In genomic region chr2:156400704-156401678, GRCh38 we compare ENCODE assay signal across 1 cellular context.
TF ChIP-seq lines count a peak whose summit lies in the region.

No MANE protein-coding gene starts in this region.

TF ChIP-seq in GM12878, 131 proteins besides CTCF, POLR2A, EP300 and RAD21 (continued from another document and continues in another):
- peak; percentile 51; the same call in 1 of the 2 replicates for TF ChIP-seq FOXM1 (IDR thresholded peaks at IDR 0.05; ENCODE audit: low read depth, low read length)
- no peak for TF ChIP-seq ZBED1 (IDR thresholded peaks at IDR 0.05; ENCODE audit: borderline replicate concordance)
- no peak for TF ChIP-seq IKZF1 (conservative IDR thresholded peaks at IDR 0.05)
- peak; percentile 38; the same call in 1 of the 2 replicates for TF ChIP-seq TAF1 (IDR thresholded peaks at IDR 0.05; ENCODE audit: borderline replicate concordance, low read depth, low read length)
- no peak for TF ChIP-seq EZH2 (IDR thresholded peaks at IDR 0.05; ENCODE audit: borderline replicate concordance, control insufficient read depth, low read depth, low read length)
- no peak for TF ChIP-seq BHLHE40 (IDR thresholded peaks at IDR 0.05; ENCODE audit: borderline replicate concordance in 1 of 2, low read depth in 2 of 2, low read length in 1 of 2)
- no peak for TF ChIP-seq SMAD5 (IDR thresholded peaks at IDR 0.05; ENCODE audit: low read depth)
- TF ChIP-seq CHD4 (IDR thresholded peaks at IDR 0.05) = no peak
- no peak for TF ChIP-seq HDGF (IDR thresholded peaks at IDR 0.05)
- no peak for TF ChIP-seq SPI1 (IDR thresholded peaks at IDR 0.05; ENCODE audit: borderline replicate concordance, insufficient read depth, low read depth, low read length)
- TF ChIP-seq NR2C1 (IDR thresholded peaks at IDR 0.05) = no peak
- TF ChIP-seq NFYA (IDR thresholded peaks at IDR 0.05; ENCODE audit: borderline replicate concordance, low read depth, low read length) = no peak
- TF ChIP-seq REST (IDR thresholded peaks at IDR 0.05; ENCODE audit: low read depth, low read length) = 0 out of 2 replicates have a peak, but pooled peaks have one; percentile 21
- TF ChIP-seq BCL3 (IDR thresholded peaks at IDR 0.05; ENCODE audit: borderline replicate concordance, insufficient read depth, low read depth, low read length, poor library complexity, severe bottlenecking) = no peak
- no peak for TF ChIP-seq E2F4 (IDR thresholded peaks at IDR 0.05; ENCODE audit: low read depth, low read length)
- no peak for TF ChIP-seq EGR1 (IDR thresholded peaks at IDR 0.05; ENCODE audit: borderline replicate concordance in 1 of 2, low read depth in 2 of 2, low read length in 2 of 2)
- no peak for TF ChIP-seq SUPT20H (IDR thresholded peaks at IDR 0.05; ENCODE audit: borderline replicate concordance, control insufficient read depth, low read depth, low read length)
- TF ChIP-seq JUND (IDR thresholded peaks at IDR 0.05; ENCODE audit: low read depth, low read length) = no peak
- TF ChIP-seq IRF5 (IDR thresholded peaks at IDR 0.05; ENCODE audit: borderline replicate concordance) = no peak
- no peak for TF ChIP-seq BRCA1 (IDR thresholded peaks at IDR 0.05; ENCODE audit: low read depth, low read length)
- peak; percentile 95; the same call in 1 of the 2 replicates for TF ChIP-seq SMARCA5 (IDR thresholded peaks at IDR 0.05)
- TF ChIP-seq USF2 (IDR thresholded peaks at IDR 0.05; ENCODE audit: borderline replicate concordance, low read depth, low read length) = no peak
- TF ChIP-seq ATF3 (IDR thresholded peaks at IDR 0.05; ENCODE audit: borderline replicate concordance, extremely low read depth, low read depth, low read length) = no peak
- peak; percentile 60; the same call in 1 of the 2 replicates for TF ChIP-seq NFIC (IDR thresholded peaks at IDR 0.05; ENCODE audit: low read depth, low read length)
- TF ChIP-seq BCLAF1 (IDR thresholded peaks at IDR 0.05) = no peak
- TF ChIP-seq CBFB (IDR thresholded peaks at IDR 0.05; ENCODE audit: low read depth) = peak; percentile 60; the same call in 1 of the 2 replicates
- peak; percentile 50; the same call in 1 of the 2 replicates for TF ChIP-seq ZNF384 (IDR thresholded peaks at IDR 0.05; ENCODE audit: borderline replicate concordance, low read depth, low read length)
- TF ChIP-seq DPF2 (IDR thresholded peaks at IDR 0.05) = no peak
- no peak for TF ChIP-seq SRF (IDR thresholded peaks at IDR 0.05; ENCODE audit: low read depth in 2 of 2, low read length in 2 of 2)
- TF ChIP-seq ATF7 (IDR thresholded peaks at IDR 0.05; ENCODE audit: low read depth) = peak; percentile 59; the same call in 1 of the 2 replicates
- TF ChIP-seq RELA (IDR thresholded peaks at IDR 0.05; ENCODE audit: borderline replicate concordance, partially characterized antibody) = no peak
- TF ChIP-seq TCF7 (IDR thresholded peaks at IDR 0.05; ENCODE audit: borderline replicate concordance) = no peak
- no peak for TF ChIP-seq IRF4 (IDR thresholded peaks at IDR 0.05; ENCODE audit: low read depth, low read length)
- no peak for TF ChIP-seq YBX1 (IDR thresholded peaks at IDR 0.05)
- 0 out of 2 replicates have a peak, but pooled peaks have one; percentile 54 for TF ChIP-seq CHD1 (IDR thresholded peaks at IDR 0.05; ENCODE audit: low read depth, low read length)
- TF ChIP-seq RCOR1 (conservative IDR thresholded peaks at IDR 0.05; ENCODE audit: low read depth, low read length) = 0 out of 2 replicates have a peak, but pooled peaks have one; percentile 69
- no peak for TF ChIP-seq EED (IDR thresholded peaks at IDR 0.05; ENCODE audit: low read depth)
- TF ChIP-seq FOXK2 (IDR thresholded peaks at IDR 0.05) = peak; percentile 60; the same call in 1 of the 2 replicates
- peak; percentile 46 for TF ChIP-seq MEF2B (IDR thresholded peaks at IDR 0.05; ENCODE audit: partially characterized antibody, poor library complexity, severe bottlenecking)
- TF ChIP-seq SIX5 (IDR thresholded peaks at IDR 0.05; ENCODE audit: low read depth, low read length, severe bottlenecking) = no peak
- peak; percentile 93; the same call in 1 of the 2 replicates for TF ChIP-seq MTA3 (IDR thresholded peaks at IDR 0.05; ENCODE audit: borderline replicate concordance, low read length)
- 0 out of 2 replicates have a peak, but pooled peaks have one; percentile 31 for TF ChIP-seq LARP7 (IDR thresholded peaks at IDR 0.05)
- no peak for TF ChIP-seq WRNIP1 (IDR thresholded peaks at IDR 0.05; ENCODE audit: borderline replicate concordance, low read depth, low read length)
- 0 out of 2 replicates have a peak, but pooled peaks have one; percentile 61 for TF ChIP-seq ZNF217 (IDR thresholded peaks at IDR 0.05)
- peak; percentile 76; the same call in 1 of the 2 replicates for TF ChIP-seq NBN (IDR thresholded peaks at IDR 0.05)
- TF ChIP-seq ETV6 (conservative IDR thresholded peaks at IDR 0.05 in 1 of 2, IDR thresholded peaks at IDR 0.05 in 1 of 2; ENCODE audit: borderline replicate concordance in 1 of 2, low read depth in 1 of 2) = peak in 1 of 2 experiments; percentile 40; a peak in 2 of 4 replicates
- TF ChIP-seq USF1 (IDR thresholded peaks at IDR 0.05; ENCODE audit: borderline replicate concordance, extremely low read length, insufficient read depth, low read depth, low read length) = no peak
- peak; percentile 68; the same call in 1 of the 2 replicates for TF ChIP-seq ESRRA (IDR thresholded peaks at IDR 0.05; ENCODE audit: low read length)
- 0 out of 2 replicates have a peak, but pooled peaks have one; percentile 13 for TF ChIP-seq MXI1 (IDR thresholded peaks at IDR 0.05; ENCODE audit: low read depth, low read length)
- TF ChIP-seq KAT2A (conservative IDR thresholded peaks at IDR 0.05; ENCODE audit: control insufficient read depth, low read depth, low read length) = no peak
- TF ChIP-seq SREBF1 (IDR thresholded peaks at IDR 0.05; ENCODE audit: low read length) = peak; percentile 66
- TF ChIP-seq GATAD2B (conservative IDR thresholded peaks at IDR 0.05; ENCODE audit: low read depth) = peak; percentile 18; the same call in 1 of the 2 replicates
- no peak for TF ChIP-seq RFX5 (IDR thresholded peaks at IDR 0.05; ENCODE audit: low read depth, low read length)
- TF ChIP-seq NFXL1 (IDR thresholded peaks at IDR 0.05; ENCODE audit: borderline replicate concordance) = no peak
- peak; percentile 71; the same call in 1 of the 2 replicates for TF ChIP-seq ASH2L (IDR thresholded peaks at IDR 0.05; ENCODE audit: borderline replicate concordance, low read depth)
- TF ChIP-seq HDAC2 (IDR thresholded peaks at IDR 0.05) = no peak
- no peak for TF ChIP-seq PAX8 (IDR thresholded peaks at IDR 0.05)
- no peak for TF ChIP-seq PAX5 (IDR thresholded peaks at IDR 0.05; ENCODE audit: borderline replicate concordance, low read depth, low read length)
- peak; percentile 99 for TF ChIP-seq ZNF24 (IDR thresholded peaks at IDR 0.05)
- peak; percentile 85 for TF ChIP-seq RELB (IDR thresholded peaks at IDR 0.05; ENCODE audit: low read depth)
